Comparison of ENCODE assay signal across 7 cellular contexts in the genomic region with DNA sequence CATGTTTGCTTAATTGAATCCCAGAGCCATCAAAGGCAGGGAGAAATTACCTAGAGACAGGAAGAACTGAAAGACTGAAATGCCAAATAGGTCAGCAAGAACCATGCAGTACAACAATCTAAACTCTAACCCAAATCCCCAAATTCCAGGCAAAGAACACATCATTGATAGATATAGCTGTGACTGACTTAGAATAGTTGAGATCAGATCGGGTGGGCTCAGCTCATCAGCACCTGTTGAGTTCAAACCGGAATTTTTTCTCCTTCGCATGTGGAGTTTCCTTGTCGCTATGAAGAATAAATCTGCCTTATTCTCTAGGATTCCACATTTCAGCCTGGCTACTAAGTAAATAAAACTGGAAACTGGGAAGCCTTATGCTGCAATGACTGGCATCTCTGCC. TPM values are rescaled to one million over a fixed set of nuclear protein-coding genes. Genes with fewer than 3 reads are reported as not detected.
DNase-seq lines count a peak whose midpoint lies in the region; ATAC-seq, FAIRE-seq and TF ChIP-seq lines count a peak whose summit lies in the region.

No MANE protein-coding gene starts in this region.

- peak overlapping the region; percentile 98 for H3K4me3 Mint-ChIP-seq in activated T-helper 1 cell treated with anti-CD3 and anti-CD28 coated beads, Interleukin-12 subunit alpha, Interleukin-12 subunit beta, Interleukin-2, Interleukin-4 antibody, amounts not matched to agents 30 ng/mL and 10 ng/mL and 1 ng/mL, durations not matched to agents 14 hours and 24 hours and 36 hours
- peak overlapping the region; percentile 93 for H3K4me3 Mint-ChIP-seq in stimulated activated effector memory CD8-positive, alpha-beta T cell treated with anti-CD3 and anti-CD28 coated beads, Interleukin-12 subunit alpha, Interleukin-12 subunit beta, amount 100 ng/mL, for 72 hours

- no peaks in the 10 kb centered on the region for H3K9me1 ChIP-seq in keratinocyte (ENCODE audit: control insufficient read depth, extremely low read depth, insufficient read depth, low read length)

- peaks cover 5% of the 10 kb centered on the region for H3K27me3 ChIP-seq in HUES64 (ENCODE audit: insufficient read depth, low read length)
- no peaks in the 10 kb centered on the region for H3K27me3 ChIP-seq in keratinocyte (ENCODE audit: control insufficient read depth, extremely low read depth, insufficient read depth, low read length)

- H3K9me3 Mint-ChIP-seq in activated T-helper 1 cell treated with anti-CD3 and anti-CD28 coated beads, Interleukin-12 subunit alpha, Interleukin-12 subunit beta, Interleukin-2, Interleukin-4 antibody, amounts not matched to agents 30 ng/mL and 10 ng/mL and 1 ng/mL, durations not matched to agents 14 hours and 24 hours and 36 hours = no peaks in the 10 kb centered on the region
- no peaks in the 10 kb centered on the region for H3K9me3 Mint-ChIP-seq in stimulated activated effector memory CD8-positive, alpha-beta T cell treated with anti-CD3 and anti-CD28 coated beads, Interleukin-12 subunit alpha, Interleukin-12 subunit beta, amount 100 ng/mL, for 72 hours

- ATAC-seq in stimulated activated effector memory CD8-positive, alpha-beta T cell treated with anti-CD3 and anti-CD28 coated beads, Interleukin-12 subunit alpha, Interleukin-12 subunit beta, amount 100 ng/mL, for 72 hours = no peak

- peak overlapping the region; percentile 93 for H2AFZ ChIP-seq in keratinocyte (ENCODE audit: control insufficient read depth, low read length)

- peak overlapping the region; percentile 81 for H3K4me3 ChIP-seq in HUES64 (ENCODE audit: low read length)
- H3K4me3 ChIP-seq in keratinocyte (ENCODE audit: control insufficient read depth in 2 of 3, extremely low read depth in 1 of 3, insufficient read depth in 2 of 3, low read depth in 1 of 3, low read length in 3 of 3) = peak overlapping the region; percentile 94 to 99 (median 98)

- H3K9ac ChIP-seq in HUES64 (ENCODE audit: low read depth, low read length) (no peak overlapping the region), keratinocyte (ENCODE audit: control insufficient read depth, extremely low read depth, insufficient read depth, low read length) (peak overlapping the region; percentile 91)

- H3K9me3 ChIP-seq in HUES64 (ENCODE audit: insufficient read depth, low read depth, low read length) (no peaks in the 10 kb centered on the region), keratinocyte (ENCODE audit: control insufficient read depth, low read depth, low read length) (no peaks in the 10 kb centered on the region)

- DNase-seq in activated T-helper 1 cell treated with anti-CD3 and anti-CD28 coated beads, Interleukin-12 subunit alpha, Interleukin-12 subunit beta, Interleukin-2, Interleukin-4 antibody, amounts not matched to agents 30 ng/mL and 10 ng/mL and 1 ng/mL, durations not matched to agents 14 hours and 24 hours and 36 hours (ENCODE audit: low spot score) = no peak
- DNase-seq in keratinocyte (ENCODE audit: low read depth, low spot score) = no peak
- DNase-seq in stimulated activated effector memory CD8-positive, alpha-beta T cell treated with anti-CD3 and anti-CD28 coated beads, Interleukin-12 subunit alpha, Interleukin-12 subunit beta, amount 100 ng/mL, for 72 hours (ENCODE audit: low spot score in 2 of 2) = no peak
- DNase-seq in GDM1 (lab: John Stamatoyannopoulos, UW) = no peak
- DNase-seq in HUDEP-2 (lab: John Stamatoyannopoulos, UW; ENCODE audit: unreplicated experiment in 76 of 76) = no peak
- no peak for DNase-seq in EL

- no peak for FAIRE-seq in keratinocyte (lab: Jason Lieb, UNC)

- no peak for TF ChIP-seq CTCF in keratinocyte (optimal IDR thresholded peaks at IDR 0.05 in 1 of 3, IDR thresholded peaks at IDR 0.05 in 1 of 3, conservative IDR thresholded peaks at IDR 0.05 in 1 of 3; ENCODE audit: extremely low read depth in 1 of 3, insufficient read depth in 2 of 3, low read length in 3 of 3)

- H3K36me3 ChIP-seq in HUES64 (ENCODE audit: insufficient read depth, low read length) = no peaks in the 10 kb centered on the region
- no peaks in the 10 kb centered on the region for H3K36me3 ChIP-seq in keratinocyte (ENCODE audit: control insufficient read depth in 2 of 2, extremely low read depth in 1 of 2, insufficient read depth in 2 of 2, low read length in 2 of 2)

- H3K27ac Mint-ChIP-seq in activated T-helper 1 cell treated with anti-CD3 and anti-CD28 coated beads, Interleukin-12 subunit alpha, Interleukin-12 subunit beta, Interleukin-2, Interleukin-4 antibody, amounts not matched to agents 30 ng/mL and 10 ng/mL and 1 ng/mL, durations not matched to agents 14 hours and 24 hours and 36 hours = no peak overlapping the region
- peak overlapping the region; percentile 99 for H3K27ac Mint-ChIP-seq in stimulated activated effector memory CD8-positive, alpha-beta T cell treated with anti-CD3 and anti-CD28 coated beads, Interleukin-12 subunit alpha, Interleukin-12 subunit beta, amount 100 ng/mL, for 72 hours

- no peaks in the 10 kb centered on the region for H3K27me3 Mint-ChIP-seq in activated T-helper 1 cell treated with anti-CD3 and anti-CD28 coated beads, Interleukin-12 subunit alpha, Interleukin-12 subunit beta, Interleukin-2, Interleukin-4 antibody, amounts not matched to agents 30 ng/mL and 10 ng/mL and 1 ng/mL, durations not matched to agents 14 hours and 24 hours and 36 hours (ENCODE audit: insufficient read depth)

- H3K27ac ChIP-seq in HUES64 (ENCODE audit: low read depth, low read length) (no peak overlapping the region), keratinocyte (ENCODE audit: control insufficient read depth, insufficient read depth, low read length) (peak overlapping the region; percentile 4)

- H3K79me2 ChIP-seq in keratinocyte (ENCODE audit: control insufficient read depth, insufficient read depth, low read length) = peaks cover 45% of the 10 kb centered on the region

- H3K4me1 ChIP-seq in HUES64 (ENCODE audit: insufficient read depth, low read length) = peaks cover 24% of the 10 kb centered on the region
- peaks cover 29% of the 10 kb centered on the region for H3K4me1 ChIP-seq in keratinocyte (ENCODE audit: control insufficient read depth, extremely low read depth, insufficient read depth, low read length)

- dilution Hi-C loops in keratinocyte (cut with MboI; ENCODE audit: extremely low pct_ligation_motif_present, low sequenced_read_pairs) = no loop called here

- peaks cover 24% of the 10 kb centered on the region for H3K36me3 Mint-ChIP-seq in activated T-helper 1 cell treated with anti-CD3 and anti-CD28 coated beads, Interleukin-12 subunit alpha, Interleukin-12 subunit beta, Interleukin-2, Interleukin-4 antibody, amounts not matched to agents 30 ng/mL and 10 ng/mL and 1 ng/mL, durations not matched to agents 14 hours and 24 hours and 36 hours (ENCODE audit: low read depth)
- H3K36me3 Mint-ChIP-seq in stimulated activated effector memory CD8-positive, alpha-beta T cell treated with anti-CD3 and anti-CD28 coated beads, Interleukin-12 subunit alpha, Interleukin-12 subunit beta, amount 100 ng/mL, for 72 hours = peaks cover 27% of the 10 kb centered on the region

- 85% methylated on average over 4 of the region's 4 CpGs for WGBS in HUES64

- peak overlapping the region; percentile 96 for H3K4me2 ChIP-seq in keratinocyte (ENCODE audit: control insufficient read depth, extremely low read depth, insufficient read depth, low read depth, low read length)

- intact Hi-C loops in activated T-helper 1 cell treated with anti-CD3 and anti-CD28 coated beads, Interleukin-12 subunit alpha, Interleukin-12 subunit beta, Interleukin-2, Interleukin-4 antibody, amounts not matched to agents 30 ng/mL and 10 ng/mL and 1 ng/mL, durations not matched to agents 14 hours and 24 hours and 36 hours (cut with micrococcal nuclease) = loop anchor here (2.0 to 10.0 kb wide), 3 partner anchors 69 to 1297 kb away; a partner anchor contains a TSS

- H3K4me1 Mint-ChIP-seq in activated T-helper 1 cell treated with anti-CD3 and anti-CD28 coated beads, Interleukin-12 subunit alpha, Interleukin-12 subunit beta, Interleukin-2, Interleukin-4 antibody, amounts not matched to agents 30 ng/mL and 10 ng/mL and 1 ng/mL, durations not matched to agents 14 hours and 24 hours and 36 hours (ENCODE audit: low read depth) = peaks cover 49% of the 10 kb centered on the region
- H3K4me1 Mint-ChIP-seq in stimulated activated effector memory CD8-positive, alpha-beta T cell treated with anti-CD3 and anti-CD28 coated beads, Interleukin-12 subunit alpha, Interleukin-12 subunit beta, amount 100 ng/mL, for 72 hours = peaks cover 52% of the 10 kb centered on the region

- H4K20me1 ChIP-seq in keratinocyte (ENCODE audit: control insufficient read depth, extremely low read depth, insufficient read depth, low read length) = peaks cover 6% of the 10 kb centered on the region

RNA-seq across cellular contexts. Expression of a gene that starts 1.4 kb away (rescaled TPM):
- 10.1 TPM for polyA plus RNA-seq in HUES64 (2013, experiment 1 of 2)
- polyA plus RNA-seq in HUES64 (2013, experiment 2 of 2) = 12.7 TPM
- 6.9 and 8.4 TPM in 2 replicates for total RNA-seq in activated T-helper 1 cell treated with anti-CD3 and anti-CD28 coated beads, Interleukin-12 subunit alpha, Interleukin-12 subunit beta, Interleukin-2, Interleukin-4 antibody, amounts not matched to agents 30 ng/mL and 10 ng/mL and 1 ng/mL, durations not matched to agents 14 hours and 24 hours and 36 hours
- 9.5 to 13.3 TPM (median 10.0 TPM) in 3 replicates for polyA plus RNA-seq in keratinocyte
- 7.3 TPM for polyA plus RNA-seq in keratinocyte (2011; ENCODE audit: low read depth)
- 5.6 and 9.8 TPM in 2 replicates for polyA plus RNA-seq in keratinocyte (2011; cell fraction: cytosol; rRNA removed)
- 14.5 and 15.6 TPM in 2 replicates for polyA plus RNA-seq in keratinocyte (2011; cell fraction: nucleus; rRNA removed)
- 4.1 and 7.6 TPM in 2 replicates for polyA plus RNA-seq in keratinocyte (2012; ENCODE audit: low replicate concordance)
- 2.4 to 12.7 TPM (median 7.5 TPM) in 3 replicates for polyA minus RNA-seq in keratinocyte
- 5.0 TPM for polyA minus RNA-seq in keratinocyte (2011; cell fraction: cytosol; rRNA and poly(A)+ RNA removed)
- polyA minus RNA-seq in keratinocyte (2011; cell fraction: nucleus; rRNA and poly(A)+ RNA removed) = 4.5 and 8.1 TPM in 2 replicates

RNA-seq across cellular contexts. Expression of a gene that starts 1.8 kb away (rescaled TPM):
- 117 TPM for polyA plus RNA-seq in HUES64 (2013, experiment 1 of 2)
- 123 TPM for polyA plus RNA-seq in HUES64 (2013, experiment 2 of 2)
- 94.3 and 101 TPM in 2 replicates for total RNA-seq in activated T-helper 1 cell treated with anti-CD3 and anti-CD28 coated beads, Interleukin-12 subunit alpha, Interleukin-12 subunit beta, Interleukin-2, Interleukin-4 antibody, amounts not matched to agents 30 ng/mL and 10 ng/mL and 1 ng/mL, durations not matched to agents 14 hours and 24 hours and 36 hours
- 49.5 to 89.1 TPM (median 65.7 TPM) in 3 replicates for polyA plus RNA-seq in keratinocyte
- 114 TPM for polyA plus RNA-seq in keratinocyte (2011; ENCODE audit: low read depth)
- 76.6 and 85.1 TPM in 2 replicates for polyA plus RNA-seq in keratinocyte (2011; cell fraction: cytosol; rRNA removed)
- 67.3 and 72.4 TPM in 2 replicates for polyA plus RNA-seq in keratinocyte (2011; cell fraction: nucleus; rRNA removed)
- polyA plus RNA-seq in keratinocyte (2012; ENCODE audit: low replicate concordance) = 57.9 and 63.0 TPM in 2 replicates
- 18.0 to 58.3 TPM (median 39.3 TPM) in 3 replicates for polyA minus RNA-seq in keratinocyte
- 21.9 TPM for polyA minus RNA-seq in keratinocyte (2011; cell fraction: cytosol; rRNA and poly(A)+ RNA removed)
- polyA minus RNA-seq in keratinocyte (2011; cell fraction: nucleus; rRNA and poly(A)+ RNA removed) = 13.2 and 33.8 TPM in 2 replicates
